8 cellular contexts compared by ENCODE assay signal in the genomic region with DNA sequence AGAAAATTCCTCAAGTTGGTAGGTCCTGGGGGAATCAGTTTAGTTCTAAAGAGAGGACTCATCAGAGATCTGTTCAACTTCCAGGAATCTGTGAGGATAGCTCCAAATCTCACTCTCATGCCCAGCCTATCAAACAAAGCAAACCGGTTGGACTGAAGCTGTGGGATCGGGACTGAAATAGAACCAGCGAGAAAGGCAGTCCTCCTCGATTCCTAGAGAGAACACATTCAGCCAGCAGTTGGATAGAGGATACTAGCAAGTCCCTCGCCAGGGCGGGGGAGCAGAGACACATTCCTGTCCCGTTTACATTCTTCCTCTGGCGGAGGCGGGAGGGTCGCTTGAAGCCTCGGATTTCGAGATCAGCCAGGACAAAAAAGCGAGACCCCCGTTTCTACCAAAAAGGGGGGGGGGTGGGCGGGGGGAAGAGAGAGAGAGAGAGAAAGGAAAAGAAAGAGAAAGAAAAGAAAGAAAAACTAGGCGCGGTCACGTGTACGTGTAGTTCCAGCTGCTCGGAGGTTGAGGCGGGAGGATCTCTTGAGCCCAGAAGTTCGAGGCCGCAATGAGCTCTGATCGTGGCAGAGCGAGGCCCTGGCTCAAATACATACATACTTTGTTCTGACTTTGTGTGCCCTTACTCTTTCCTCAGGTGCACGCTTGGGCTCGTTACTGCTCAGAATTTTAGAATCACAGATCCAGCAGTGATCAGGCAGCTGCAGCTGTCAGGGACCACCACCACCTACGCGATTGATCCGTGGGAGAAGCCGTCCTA. TPM values are rescaled to one million over a fixed set of nuclear protein-coding genes. Genes with fewer than 3 reads are reported as not detected.
DNase-seq lines count a peak whose midpoint lies in the region; ATAC-seq, FAIRE-seq and TF ChIP-seq lines count a peak whose summit lies in the region.

No MANE protein-coding gene starts in this region.

- no peak for TF ChIP-seq RAD21 in HepG2 (CRISPR knock-in tag; IDR thresholded peaks at IDR 0.05)

- peak overlapping the region; percentile 52 for H3K27ac ChIP-seq in HepG2 (ENCODE audit: extremely low read length, insufficient read depth, low read length)
- peak overlapping the region; percentile 73 for H3K27ac ChIP-seq in stomach smooth muscle (ENCODE audit: low read length)

- TSS peak; percentile 69 for BruUV-seq in HepG2 (replicated peaks; lab: Mats Ljungman, UMichigan)

- peak overlapping the region; percentile 73 for H3K4me2 ChIP-seq in HepG2 (ENCODE audit: low read depth, low read length)

- H4K20me1 ChIP-seq in HepG2 (ENCODE audit: insufficient read depth, low read length), result no peaks in the 10 kb centered on the region

- TF ChIP-seq EP300 in HepG2 (IDR thresholded peaks at IDR 0.05; ENCODE audit: low read depth in 2 of 2, low read length in 2 of 2) (peak in 1 of 2 experiments; percentile 56; a peak in 1 of 4 replicates), HepG2 (CRISPR knock-in tag; IDR thresholded peaks at IDR 0.05; ENCODE audit: borderline replicate concordance) (peak; percentile 36; the same call in 1 of the 2 replicates)

- no peaks in the 10 kb centered on the region for H3K9me3 ChIP-seq in endocrine pancreas (ENCODE audit: control insufficient read depth, low read length)
- H3K9me3 ChIP-seq in HepG2 (ENCODE audit: low read length), result no peaks in the 10 kb centered on the region
- peaks cover 0 to 3% of the 10 kb centered on the region in 2 donors for H3K9me3 ChIP-seq in stomach smooth muscle (ENCODE audit: control insufficient read depth in 2 of 2, low read length in 2 of 2)

- H3K27me3 ChIP-seq in endocrine pancreas (ENCODE audit: control insufficient read depth, insufficient read depth, low read length) (peaks cover 11% of the 10 kb centered on the region), HepG2 (ENCODE audit: control insufficient read depth in 1 of 2, insufficient read depth in 2 of 2, low read length in 2 of 2) (no peaks in the 10 kb centered on the region; a peak in 2 of 5 replicates), stomach smooth muscle (ENCODE audit: control insufficient read depth in 1 of 2, insufficient read depth in 2 of 2, low read length in 2 of 2) (peaks cover 11 to 12% of the 10 kb centered on the region in 2 donors)

- H3K36me3 ChIP-seq in endocrine pancreas (ENCODE audit: control insufficient read depth, insufficient read depth, low read length), result no peaks in the 10 kb centered on the region
- no peaks in the 10 kb centered on the region for H3K36me3 ChIP-seq in HepG2 (replicated peaks in 1 of 2; ENCODE audit: control insufficient read depth in 1 of 2, insufficient read depth in 2 of 2, low read length in 2 of 2)
- no peaks in the 10 kb centered on the region for H3K36me3 ChIP-seq in stomach smooth muscle (ENCODE audit: control insufficient read depth in 2 of 2, insufficient read depth in 2 of 2, low read length in 2 of 2)

- intact Hi-C loops in HepG2 (cut with micrococcal nuclease; ENCODE audit: unreplicated experiment), result no loop called here

- 28% methylated on average over 31 of the region's 31 CpGs for WGBS in HepG2 (ENCODE audit: low lambda C conversion rate)

- peak overlapping the region; percentile 59 to 70 (median 62) for H3K4me3 Mint-ChIP-seq in T-cell

- H3K4me3 ChIP-seq in endocrine pancreas (ENCODE audit: control insufficient read depth, insufficient read depth, low read length) (peak overlapping the region; percentile 79), HepG2 (replicated peaks in 1 of 3; ENCODE audit: insufficient read depth in 1 of 3, low read depth in 2 of 3, low read length in 3 of 3) (peak overlapping the region; percentile 53 to 67 (median 62)), stomach smooth muscle (ENCODE audit: low read length in 2 of 2) (peak overlapping the region; percentile 66 to 81)

- TF ChIP-seq CTCF in HepG2 (CRISPR knock-in tag; IDR thresholded peaks at IDR 0.05), result 0 out of 2 replicates have a peak, but pooled peaks have one; percentile 11

- FAIRE-seq in HepG2 (lab: Jason Lieb, UNC), result peak; percentile 84

- H3K4me1 ChIP-seq in endocrine pancreas (ENCODE audit: control insufficient read depth, insufficient read depth, low read length), result no peaks in the 10 kb centered on the region
- peaks cover 33% of the 10 kb centered on the region for H3K4me1 ChIP-seq in HepG2 (ENCODE audit: insufficient read depth, low read length)
- peaks cover 16% of the 10 kb centered on the region for H3K4me1 ChIP-seq in stomach smooth muscle (ENCODE audit: control insufficient read depth, insufficient read depth, low read length)

- no peaks in the 10 kb centered on the region for H3K79me2 ChIP-seq in HepG2 (ENCODE audit: insufficient read depth, low read length)

- peak; percentile 56 to 80 for TF ChIP-seq POLR2A in HepG2 (IDR thresholded peaks at IDR 0.05; ENCODE audit: insufficient read depth in 1 of 2, low read depth in 2 of 2, low read length in 2 of 2)

- H3K36me3 Mint-ChIP-seq in T-cell, result no peaks in the 10 kb centered on the region

- H3K4me1 Mint-ChIP-seq in T-cell, result peaks cover 36 to 53% (median 50%) of the 10 kb centered on the region in 3 donors

- H3K9ac ChIP-seq in endocrine pancreas (ENCODE audit: control insufficient read depth, insufficient read depth, low read length) (no peak overlapping the region), HepG2 (ENCODE audit: insufficient read depth, low read depth, low read length) (peak overlapping the region; percentile 55), stomach smooth muscle (ENCODE audit: low read length in 2 of 2) (peak overlapping the region; percentile 70 to 75)

- CTCF ChIA-PET in T-cell (lab: Charles Lee) (interaction anchor here in 1 of 2 donors (0.8 to 1.9 kb wide), 2 partner anchors 137 to 148 kb away, joined by 3 to 9 read pairs; no protein-coding TSS in a partner anchor), HepG2 (lab: Yijun Ruan, JAX; ENCODE audit: low intra/inter-chr PET ratio, low total read pairs) (interaction anchor here (1.3 kb wide), 1 partner anchor 31 kb away, joined by 7 read pairs; no protein-coding TSS in a partner anchor)

- H3K27ac Mint-ChIP-seq in T-cell, result no peak overlapping the region

- H2AFZ ChIP-seq in HepG2 (ENCODE audit: low read length), result peak overlapping the region; percentile 93

- in situ Hi-C loops in HepG2 (cut with HindIII; ENCODE audit: extremely low pct_ligation_motif_present, low pct_unique_long_range_greater_than_20kb), result no loop called here

- peaks cover 7 to 35% of the 10 kb centered on the region in 2 donors for H3K27me3 Mint-ChIP-seq in T-cell

- POLR2A ChIA-PET in T-cell (lab: Charles Lee), result no interaction called here
- POLR2A ChIA-PET in HepG2 (lab: Yijun Ruan, JAX), result interaction anchor here (0.7 to 6.2 kb wide), 19 partner anchors 10 to 1435 kb away, joined by 3 to 79 read pairs (median 4); partner anchors contain the start of gene TRIM27

- DNase-seq in ELF-1 (ENCODE audit: low read depth, low spot score), result peak; percentile 97
- peak; percentile 75 for DNase-seq in NCI-H1436 treated with DMSO at 0.1 percent for 48 hours (lab: John Stamatoyannopoulos, UW)
- peak in 1 of 34 experiments; percentile 8 for DNase-seq in T-cell
- DNase-seq in HepG2 (ENCODE audit: low spot score), result peak; percentile 97
- DNase-seq in mesenteric fat pad (ENCODE audit: low spot score), result no peak

- peaks cover 0 to 3% (median 0%) of the 10 kb centered on the region in 3 donors for H3K9me3 Mint-ChIP-seq in T-cell

- ATAC-seq in T-cell (replicated peaks in 1 of 4) (no peak), HepG2 (peak; percentile 81)
- no peak for ATAC-seq in activated CD4-positive, CD25-positive, alpha-beta regulatory T cell treated with anti-CD3 and anti-CD28 coated beads, Interleukin-2, amount 50 U/mL, for 24 hours

RNA-seq across cellular contexts. Expression of gene ZNF311, which starts 19.5 kb away (rescaled TPM):
- under 1 TPM; 0.22 to 0.61 (median 0.30) TPM for total RNA-seq in T-cell
- total RNA-seq in HepG2 (2016; rRNA removed; fragmentation: Illumina TruSeq; extraction: Trizol), result not detected in 2 replicates
- total RNA-seq in HepG2 (2016; cell fraction: cytosol; rRNA removed; fragmentation: Illumina TruSeq; extraction: Trizol; ENCODE audit: low read depth), result not detected in 2 replicates
- not detected in 2 replicates for total RNA-seq in HepG2 (2016; cell fraction: insoluble cytoplasmic fraction; rRNA removed; fragmentation: Illumina TruSeq; extraction: Trizol)
- total RNA-seq in HepG2 (2016; cell fraction: membrane; rRNA removed; fragmentation: Illumina TruSeq; extraction: Trizol), result not detected in 2 replicates
- not detected in 2 replicates for total RNA-seq in HepG2 (2016; cell fraction: nucleus; rRNA removed; fragmentation: Illumina TruSeq; extraction: Trizol)
- polyA plus RNA-seq in HepG2 (2011; rRNA removed), result not detected in 2 replicates
- polyA plus RNA-seq in HepG2 (2011; cell fraction: cytosol; rRNA removed), result not detected in 2 replicates
- not detected in 2 replicates for polyA plus RNA-seq in HepG2 (2011; cell fraction: nucleus; rRNA removed)
- not detected in 2 replicates for polyA plus RNA-seq in HepG2 (2012)
- polyA plus RNA-seq in HepG2 (2016; cell fraction: cytosol; fragmentation: Illumina TruSeq; extraction: Trizol; ENCODE audit: low read depth), result not detected in 2 replicates
- polyA plus RNA-seq in HepG2 (2016; cell fraction: insoluble cytoplasmic fraction; fragmentation: Illumina TruSeq; extraction: Trizol; ENCODE audit: low read depth), result not detected in 2 replicates
- polyA plus RNA-seq in HepG2 (2016; cell fraction: membrane; fragmentation: Illumina TruSeq; extraction: Trizol; ENCODE audit: low read depth), result not detected in 2 replicates
- not detected in 2 replicates for polyA plus RNA-seq in HepG2 (2016; cell fraction: nucleus; fragmentation: Illumina TruSeq; extraction: Trizol; ENCODE audit: insufficient read depth, low read depth)
- 1.1 TPM in 1 of 2 replicates, not detected in the other for polyA minus RNA-seq in HepG2 (2011; rRNA and poly(A)+ RNA removed; ENCODE audit: low replicate concordance)
- polyA minus RNA-seq in HepG2 (2011; cell fraction: cytosol; rRNA and poly(A)+ RNA removed), result not detected in 2 replicates
- not detected in 2 replicates for polyA minus RNA-seq in HepG2 (2011; cell fraction: nucleus; rRNA and poly(A)+ RNA removed)
- 0.64 TPM for total RNA-seq in mesenteric fat pad

RNA-seq across cellular contexts. Expression of gene OR2W1, which starts 59.4 kb away (rescaled TPM):
- total RNA-seq in T-cell (not detected), HepG2 (2016; rRNA removed; fragmentation: Illumina TruSeq; extraction: Trizol) (not detected in 2 replicates), mesenteric fat pad (not detected)
- total RNA-seq in HepG2 (2016; cell fraction: cytosol; rRNA removed; fragmentation: Illumina TruSeq; extraction: Trizol; ENCODE audit: low read depth), result not detected in 2 replicates
- total RNA-seq in HepG2 (2016; cell fraction: insoluble cytoplasmic fraction; rRNA removed; fragmentation: Illumina TruSeq; extraction: Trizol), result not detected in 2 replicates
- not detected in 2 replicates for total RNA-seq in HepG2 (2016; cell fraction: membrane; rRNA removed; fragmentation: Illumina TruSeq; extraction: Trizol)
- not detected in 2 replicates for total RNA-seq in HepG2 (2016; cell fraction: nucleus; rRNA removed; fragmentation: Illumina TruSeq; extraction: Trizol)
- not detected in 2 replicates for polyA plus RNA-seq in HepG2 (2011; rRNA removed)
- polyA plus RNA-seq in HepG2 (2011; cell fraction: cytosol; rRNA removed), result not detected in 2 replicates
- polyA plus RNA-seq in HepG2 (2011; cell fraction: nucleus; rRNA removed), result not detected in 2 replicates
- polyA plus RNA-seq in HepG2 (2012), result not detected in 2 replicates
- not detected in 2 replicates for polyA plus RNA-seq in HepG2 (2016; cell fraction: cytosol; fragmentation: Illumina TruSeq; extraction: Trizol; ENCODE audit: low read depth)
- polyA plus RNA-seq in HepG2 (2016; cell fraction: insoluble cytoplasmic fraction; fragmentation: Illumina TruSeq; extraction: Trizol; ENCODE audit: low read depth), result not detected in 2 replicates
- not detected in 2 replicates for polyA plus RNA-seq in HepG2 (2016; cell fraction: membrane; fragmentation: Illumina TruSeq; extraction: Trizol; ENCODE audit: low read depth)
- not detected in 2 replicates for polyA plus RNA-seq in HepG2 (2016; cell fraction: nucleus; fragmentation: Illumina TruSeq; extraction: Trizol; ENCODE audit: insufficient read depth, low read depth)
- polyA minus RNA-seq in HepG2 (2011; rRNA and poly(A)+ RNA removed; ENCODE audit: low replicate concordance), result not detected in 2 replicates
- polyA minus RNA-seq in HepG2 (2011; cell fraction: cytosol; rRNA and poly(A)+ RNA removed), result not detected in 2 replicates
- polyA minus RNA-seq in HepG2 (2011; cell fraction: nucleus; rRNA and poly(A)+ RNA removed), result not detected in 2 replicates
